ENCODE assay signal across 15 cellular contexts in genomic region chr2:191866195-191866594, GRCh38. TPM values are rescaled to one million over a fixed set of nuclear protein-coding genes. Genes with fewer than 3 reads are reported as not detected.
A peak's percentile ranks its signal among the peaks of the same experiment; 100 is the strongest.
DNase-seq lines count a peak whose midpoint lies in the region; FAIRE-seq and TF ChIP-seq lines count a peak whose summit lies in the region.
"Had no signal": no experiment of that assay in that cellular context is flagged by ENCODE, and none has a peak within 500 bp of the region (broad histone marks: within the 10 kb centered on the region; RNA-seq: fewer than 3 reads in every experiment).

No MANE protein-coding gene starts in this region.

- no peak overlapping the region for H4K5ac ChIP-seq in H1 (ENCODE audit: insufficient read length, low read depth, low read length)

- H3K23me2 ChIP-seq in H1 (ENCODE audit: low read depth, low read length), result no peaks in the 10 kb centered on the region

- FAIRE-seq in H1 (lab: Jason Lieb, UNC) (no peak), D721Med (lab: Jason Lieb, UNC) (no peak)
- FAIRE-seq: frontal cortex, GM12878 had no signal

- peak overlapping the region in 3 of 4 donors; percentile 9 to 76 (median 70) for H3K27ac ChIP-seq in Peyer's patch
- no peak overlapping the region for H3K27ac ChIP-seq in H1 (ENCODE audit: low read depth, low read length)
- peak overlapping the region; percentile 82 for H3K27ac ChIP-seq in muscle layer of duodenum (ENCODE audit: low read length)
- peak overlapping the region; percentile 87 to 92 (median 88) for H3K27ac ChIP-seq in thyroid gland

- no peak overlapping the region for H3K14ac ChIP-seq in H1 (ENCODE audit: insufficient read length)

- H2BK20ac ChIP-seq in H1 (ENCODE audit: low read length), result no peak overlapping the region

- H3K9me3 ChIP-seq in Peyer's patch (no peaks in the 10 kb centered on the region), H1 (ENCODE audit: insufficient read depth in 2 of 2, low read depth in 1 of 2, low read length in 1 of 2) (no peaks in the 10 kb centered on the region), muscle layer of duodenum (ENCODE audit: control insufficient read depth in 1 of 2, low read length in 2 of 2) (no peaks in the 10 kb centered on the region), thyroid gland (no peaks in the 10 kb centered on the region)

- no peak overlapping the region for H4K8ac ChIP-seq in H1 (ENCODE audit: extremely low read depth, insufficient read depth, low read length)

- no peaks in the 10 kb centered on the region for H3K79me2 ChIP-seq in H1 (ENCODE audit: control insufficient read depth in 1 of 2, insufficient read depth in 2 of 2, low read length in 2 of 2)

- H2AFZ ChIP-seq in H1 (ENCODE audit: low read length), result no peak overlapping the region

- no peak for DNase-seq in Peyer's patch
- no peak for DNase-seq in H1 (ENCODE audit: low read depth in 1 of 2, low spot score in 2 of 2)
- no peak for DNase-seq in thyroid gland
- no peak for DNase-seq in 8988T
- DNase-seq in D721Med (ENCODE audit: insufficient read length, low spot score), result no peak
- no peak for DNase-seq in activated naive CD4-positive, alpha-beta T cell (lab: John Stamatoyannopoulos, UW)
- DNase-seq in superior temporal gyrus (ENCODE audit: extremely low spot score), result no peak
- DNase-seq: activated CD4-positive, CD25-positive, alpha-beta regulatory T cell; activated T-cell treated with anti-CD3 and anti-CD28 coated beads, Interleukin-2, amount 50 U/mL, for 24 hours; DMS 273 treated with DMSO at 0.1 percent for 48 hours; NCI-H446 treated with DMSO at 0.1 percent for 48 hours had no signal

- no peak overlapping the region for H3K4me2 ChIP-seq in H1 (ENCODE audit: insufficient read depth in 1 of 2, low read depth in 2 of 2, low read length in 2 of 2)

- H3K79me1 ChIP-seq in H1 (ENCODE audit: low read depth, low read length), result no peaks in the 10 kb centered on the region

- peak; percentile 24 to 48 for TF ChIP-seq RAD21 in H1 (IDR thresholded peaks at IDR 0.05 in 1 of 2, conservative IDR thresholded peaks at IDR 0.05 in 1 of 2; ENCODE audit: low read depth in 2 of 2, low read length in 2 of 2)

- H4K91ac ChIP-seq in H1 (replicated peaks; ENCODE audit: insufficient read length, low read length), result no peak overlapping the region

- H3K27me3 ChIP-seq in Peyer's patch (no peaks in the 10 kb centered on the region), H1 (replicated peaks in 1 of 4; ENCODE audit: control insufficient read depth in 3 of 4, extremely low read depth in 1 of 4, insufficient read depth in 3 of 4, low read length in 3 of 4) (no peaks in the 10 kb centered on the region), muscle layer of duodenum (ENCODE audit: low read depth, low read length) (no peaks in the 10 kb centered on the region), thyroid gland (no peaks in the 10 kb centered on the region)

- no peak overlapping the region for H2BK5ac ChIP-seq in H1 (ENCODE audit: low read depth, low read length)

- H2BK15ac ChIP-seq in H1 (ENCODE audit: low read length), result no peak overlapping the region

- TF ChIP-seq POLR2A in Peyer's patch (IDR thresholded peaks at IDR 0.05), result no peak
- TF ChIP-seq POLR2A in H1 (IDR thresholded peaks at IDR 0.05; ENCODE audit: control extremely low read depth in 1 of 2, low read depth in 2 of 2, low read length in 2 of 2), result no peak
- no peak for TF ChIP-seq POLR2A in thyroid gland (IDR thresholded peaks at IDR 0.05)

- no peak overlapping the region for H3K4ac ChIP-seq in H1 (replicated peaks; ENCODE audit: insufficient read length, low read depth, low read length)

- intact Hi-C loops in thyroid gland (cut with DNase I), result no loop called here

- H4K20me1 ChIP-seq in H1 (replicated peaks in 1 of 2; ENCODE audit: control insufficient read depth in 1 of 2, insufficient read depth in 2 of 2, low read length in 2 of 2), result no peaks in the 10 kb centered on the region

- H3K4me1 ChIP-seq in Peyer's patch (peaks cover 0 to 16% (median 0%) of the 10 kb centered on the region in 4 donors), H1 (replicated peaks in 1 of 4; ENCODE audit: control insufficient read depth in 3 of 4, insufficient read depth in 4 of 4, low read length in 3 of 4) (peaks cover 0 to 4% (median 0%) of the 10 kb centered on the region in 4 experiments; a peak in 1 of 7 replicates), muscle layer of duodenum (ENCODE audit: control insufficient read depth in 1 of 2, insufficient read depth in 2 of 2, low read length in 2 of 2) (peaks cover 27 to 36% of the 10 kb centered on the region in 2 donors), thyroid gland (peaks cover 25 to 51% of the 10 kb centered on the region in 2 donors)

- H3K4me3 ChIP-seq in Peyer's patch (no peak overlapping the region), H1 (ENCODE audit: extremely low read depth in 1 of 4, insufficient read depth in 2 of 4, low read depth in 3 of 4, low read length in 4 of 4) (no peak overlapping the region), muscle layer of duodenum (ENCODE audit: low read depth in 1 of 2, low read length in 2 of 2) (no peak overlapping the region), thyroid gland (replicated peaks in 1 of 3) (no peak overlapping the region)
- H3K4me3 ChIP-seq: GM12878 had no signal

- H2BK12ac ChIP-seq in H1 (ENCODE audit: low read depth, low read length), result no peak overlapping the region

- 62% methylated on average over 5 of the region's 5 CpGs; no CpG with 5 or more reads in 1 of the 2 experiments for WGBS in H1 (ENCODE audit: extremely low coverage in 1 of 2, insufficient coverage in 1 of 2, insufficient read length in 1 of 2, insufficient replicate concordance in 2 of 2, low coverage in 1 of 2, low lambda C conversion rate in 2 of 2, missing lambda C conversion rate in 1 of 2), 2 experiments
- 77% methylated on average over 5 of the region's 5 CpGs for WGBS in thyroid gland, 2 donors

- H2BK120ac ChIP-seq in H1 (replicated peaks; ENCODE audit: low read depth, low read length), result no peak overlapping the region

- no peak overlapping the region for H3K23ac ChIP-seq in H1 (ENCODE audit: insufficient read length)

- H2AK5ac ChIP-seq in H1 (ENCODE audit: low read depth, low read length), result no peak overlapping the region

- TF ChIP-seq EP300 in H1 (IDR thresholded peaks at IDR 0.05; ENCODE audit: borderline replicate concordance in 1 of 2, low read depth in 2 of 2, low read length in 2 of 2), result no peak

- TF ChIP-seq CTCF in Peyer's patch (IDR thresholded peaks at IDR 0.05) (no peak), H1 (IDR thresholded peaks at IDR 0.05; ENCODE audit: control extremely low read depth in 1 of 3, insufficient read depth in 1 of 3, low read depth in 1 of 3, low read length in 3 of 3) (peak in 1 of 3 experiments; percentile 31; a peak in 2 of 4 replicates), thyroid gland (IDR thresholded peaks at IDR 0.05) (no peak), D721Med (IDR thresholded peaks at IDR 0.05; ENCODE audit: insufficient read depth, missing control alignments) (no peak)

- CTCF ChIA-PET in H1 (lab: Charles Lee; ENCODE audit: partially characterized antibody), result interaction anchor here (1.0 to 6.6 kb wide), 13 partner anchors 26 to 312 kb away, joined by 3 to 55 read pairs (median 4); no protein-coding TSS in a partner anchor

- no peaks in the 10 kb centered on the region for H3K36me3 ChIP-seq in Peyer's patch
- H3K36me3 ChIP-seq in H1 (ENCODE audit: control insufficient read depth in 2 of 4, insufficient read depth in 4 of 4, low read length in 3 of 4), result no peaks in the 10 kb centered on the region
- no peaks in the 10 kb centered on the region for H3K36me3 ChIP-seq in muscle layer of duodenum (ENCODE audit: control insufficient read depth in 1 of 2, insufficient read depth in 2 of 2, low read length in 2 of 2)
- H3K36me3 ChIP-seq in thyroid gland, result no peaks in the 10 kb centered on the region

- POLR2A ChIA-PET in H1 (lab: Charles Lee; ENCODE audit: partially characterized antibody), result no interaction called here

- H3K56ac ChIP-seq in H1 (replicated peaks; ENCODE audit: insufficient read length, low read depth, low read length), result no peak overlapping the region

- no peak overlapping the region for H3K18ac ChIP-seq in H1 (ENCODE audit: extremely low read depth, low read length)

- no peak overlapping the region for H3K9ac ChIP-seq in H1 (replicated peaks in 1 of 4; ENCODE audit: extremely low read depth in 1 of 4, low read depth in 3 of 4, low read length in 3 of 4)

TF ChIP-seq in H1, 55 proteins besides CTCF, POLR2A, EP300 and RAD21:
- no peak for TF ChIP-seq HDAC6 (IDR thresholded peaks at IDR 0.05; ENCODE audit: low read depth, low read length)
- TF ChIP-seq, protein P1, sequence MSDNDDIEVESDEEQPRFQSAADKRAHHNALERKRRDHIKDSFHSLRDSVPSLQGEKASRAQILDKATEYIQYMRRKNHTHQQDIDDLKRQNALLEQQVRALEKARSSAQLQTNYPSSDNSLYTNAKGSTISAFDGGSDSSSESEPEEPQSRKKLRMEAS (IDR thresholded peaks at IDR 0.05), result no peak
- no peak for TF ChIP-seq SIRT6 (IDR thresholded peaks at IDR 0.05; ENCODE audit: low read length)
- no peak for TF ChIP-seq CTBP2 (IDR thresholded peaks at IDR 0.05; ENCODE audit: borderline replicate concordance, insufficient read depth, insufficient read length, low read length)
- no peak for TF ChIP-seq TAF7 (optimal IDR thresholded peaks at IDR 0.05; ENCODE audit: borderline replicate concordance, low read depth, low read length)
- TF ChIP-seq, protein P2, sequence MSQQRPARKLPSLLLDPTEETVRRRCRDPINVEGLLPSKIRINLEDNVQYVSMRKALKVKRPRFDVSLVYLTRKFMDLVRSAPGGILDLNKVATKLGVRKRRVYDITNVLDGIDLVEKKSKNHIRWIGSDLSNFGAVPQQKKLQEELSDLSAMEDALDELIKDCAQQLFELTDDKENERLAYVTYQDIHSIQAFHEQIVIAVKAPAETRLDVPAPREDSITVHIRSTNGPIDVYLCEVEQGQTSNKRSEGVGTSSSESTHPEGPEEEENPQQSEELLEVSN (IDR thresholded peaks at IDR 0.05), result no peak

RNA-seq across cellular contexts. Expression of gene CAVIN2, which starts 19.3 kb away (rescaled TPM):
- 10 to 100 TPM in 3 of 4 donors, 1 to 10 TPM in 1; 7.9 to 49.5 (median 15.2) TPM for total RNA-seq in Peyer's patch
- not detected in 2 replicates for total RNA-seq in H1 (2021; fragmentation: NEBNext Ultra II Directional; extraction: Animal tissue kit (Norgen Biotek cat#: 25700))
- polyA plus RNA-seq in H1 (2011; rRNA removed), result 0.03 TPM in 2 replicates
- not detected for polyA plus RNA-seq in H1 (2011; cell fraction: cytosol; rRNA removed)
- not detected for polyA plus RNA-seq in H1 (2011; cell fraction: nucleus; rRNA removed)
- polyA plus RNA-seq in H1 (2012, experiment 1 of 2), result 0.07 TPM in 1 of 4 replicates, not detected in the others
- not detected for polyA plus RNA-seq in H1 (2012, experiment 2 of 2)
- 0.02 TPM for polyA plus RNA-seq in H1 (2013, experiment 1 of 2)
- polyA plus RNA-seq in H1 (2013, experiment 2 of 2), result 0.02 TPM
- polyA minus RNA-seq in H1 (2011; rRNA and poly(A)+ RNA removed), result 0.13 TPM in 1 of 2 replicates, not detected in the other
- polyA minus RNA-seq in H1 (2011; cell fraction: cytosol; rRNA and poly(A)+ RNA removed), result not detected
- polyA minus RNA-seq in H1 (2011; cell fraction: nucleus; rRNA and poly(A)+ RNA removed), result not detected
- total RNA-seq in thyroid gland, result 100 to 1,000 TPM in 3 of 4 donors, 10 to 100 TPM in 1; 86.2 to 149 (median 132) TPM
- total RNA-seq: GM12878, SK-MEL-5 had no signal
- polyA plus RNA-seq: GM12878 had no signal
